6 cellular contexts compared by ENCODE assay signal in genomic region chr2:87414331-87414730, GRCh38.
A peak's percentile ranks its signal among the peaks of the same experiment; 100 is the strongest.
DNase-seq lines count a peak whose midpoint lies in the region; ATAC-seq and TF ChIP-seq lines count a peak whose summit lies in the region.
"Not testable (repeated sequence)": the region's sequence is repeated elsewhere in the genome, so short reads cannot be mapped to it uniquely, and the experiment has no call there.

No MANE protein-coding gene starts in this region.

- not testable (repeated sequence) for H3K4me1 Mint-ChIP-seq in chondrocyte (ENCODE audit: low read depth); osteocyte (ENCODE audit: unreplicated experiment)

- H3K4me1 ChIP-seq in esophagus muscularis mucosa, upper lobe of right lung: not testable (repeated sequence)

- not testable (repeated sequence) for TF ChIP-seq CTCF in chondrocyte (IDR thresholded peaks at IDR 0.05); esophagus muscularis mucosa (IDR thresholded peaks at IDR 0.05); lower leg skin (IDR thresholded peaks at IDR 0.05); osteocyte (IDR thresholded peaks at IDR 0.05); upper lobe of right lung (IDR thresholded peaks at IDR 0.05)

- intact Hi-C loops in esophagus muscularis mucosa (cut with DNase I); lower leg skin (cut with DNase I; ENCODE audit: low total_unique reads); upper lobe of right lung (cut with DNase I): not testable (repeated sequence)

- H3K27me3 Mint-ChIP-seq in chondrocyte (ENCODE audit: low read depth); osteocyte (ENCODE audit: unreplicated experiment): not testable (repeated sequence)

- not testable (repeated sequence) for H3K27me3 ChIP-seq in esophagus muscularis mucosa, upper lobe of right lung

- not testable (repeated sequence) for TF ChIP-seq POLR2A in esophagus muscularis mucosa (IDR thresholded peaks at IDR 0.05; ENCODE audit: low read depth); lower leg skin (IDR thresholded peaks at IDR 0.05)

- not testable (repeated sequence) for ATAC-seq in upper lobe of right lung

- not testable (repeated sequence) for H3K36me3 ChIP-seq in esophagus muscularis mucosa, upper lobe of right lung

- not testable (repeated sequence) for H3K9me3 ChIP-seq in esophagus muscularis mucosa, upper lobe of right lung

- H3K27ac ChIP-seq in esophagus muscularis mucosa (replicated peaks in 1 of 4); upper lobe of right lung: not testable (repeated sequence)

- TF ChIP-seq EP300 in esophagus muscularis mucosa (IDR thresholded peaks at IDR 0.05): not testable (repeated sequence)

- not testable (repeated sequence) for H3K36me3 Mint-ChIP-seq in chondrocyte (ENCODE audit: low read depth); osteocyte (ENCODE audit: unreplicated experiment)

- not testable (repeated sequence) for H3K4me3 ChIP-seq in esophagus muscularis mucosa; lower leg skin (ENCODE audit: low read depth, poor library complexity, severe bottlenecking); upper lobe of right lung

- DNase-seq in chondrocyte (ENCODE audit: low spot score) (peak; percentile 65), esophagus muscularis mucosa (ENCODE audit: extremely low spot score) (peak; percentile 68), islet precursor cell (peak; percentile 37), lower leg skin (ENCODE audit: low spot score in 2 of 2) (peak; percentile 7 to 56), osteocyte (ENCODE audit: extremely low spot score, unreplicated experiment) (peak; percentile 83), upper lobe of right lung (peak; percentile 35)

- H3K9me3 Mint-ChIP-seq in chondrocyte (ENCODE audit: low read depth); osteocyte (ENCODE audit: unreplicated experiment): not testable (repeated sequence)

- H3K4me3 Mint-ChIP-seq in chondrocyte (ENCODE audit: unreplicated experiment); osteocyte (ENCODE audit: unreplicated experiment): not testable (repeated sequence)

- WGBS in esophagus muscularis mucosa: no CpG with 5 or more reads among the region's 1 CpG
- WGBS in lower leg skin, 2 donors: 20 to 33% methylated on average over 1 of the region's 1 CpG

- H3K27ac Mint-ChIP-seq in chondrocyte (ENCODE audit: unreplicated experiment); osteocyte (ENCODE audit: unreplicated experiment): not testable (repeated sequence)

Comparison
In these comparisons a context has a peak if more than half of its experiments do, and no peak if none do; other contexts are left out.
1. DNase-seq: peak in every context shown above with its lines; median percentile 83 in osteocyte; 68 in esophagus muscularis mucosa; 65 in chondrocyte; 37 in islet precursor cell; 35 in upper lobe of right lung; 32 in lower leg skin.